In the genomic region with DNA sequence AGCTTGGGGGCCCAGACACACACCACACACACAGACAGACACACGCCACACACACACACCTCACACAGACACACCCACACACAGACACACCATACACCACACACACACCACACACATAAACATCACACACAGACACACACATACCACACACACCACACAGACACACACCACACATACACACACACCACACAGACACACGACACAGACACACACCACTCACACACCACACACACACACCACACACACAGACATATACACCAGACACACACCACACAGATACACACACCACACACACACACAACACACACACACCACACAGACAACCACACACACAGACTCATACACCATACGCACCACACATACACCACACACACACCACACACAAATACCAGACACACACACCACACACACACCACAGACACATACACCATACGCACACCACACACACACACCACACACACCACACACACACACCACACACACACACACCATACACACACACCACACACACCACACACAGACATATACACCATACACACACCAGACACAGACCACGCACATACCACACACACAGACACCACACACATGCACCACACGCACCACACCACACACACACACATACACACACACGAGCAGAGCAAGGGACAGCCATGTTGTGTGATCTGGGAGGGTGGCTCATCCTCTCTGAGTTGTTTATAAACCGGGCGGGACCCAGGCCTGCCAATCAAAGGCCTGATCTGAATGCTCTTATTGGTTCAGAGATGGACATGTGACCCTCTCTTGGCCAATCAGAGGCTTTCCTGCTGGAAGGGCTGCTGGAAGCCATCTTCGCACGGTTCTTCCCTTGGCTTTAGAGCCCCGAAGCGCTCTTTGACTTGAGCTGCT, we compare ENCODE assay signal across 1 cellular context.
TF ChIP-seq lines count a peak whose summit lies in the region.

No MANE protein-coding gene starts in this region.

TF ChIP-seq in K562, 482 proteins besides CTCF, POLR2A, EP300 and RAD21 (continued from another document):
- TF ChIP-seq, protein P1, sequence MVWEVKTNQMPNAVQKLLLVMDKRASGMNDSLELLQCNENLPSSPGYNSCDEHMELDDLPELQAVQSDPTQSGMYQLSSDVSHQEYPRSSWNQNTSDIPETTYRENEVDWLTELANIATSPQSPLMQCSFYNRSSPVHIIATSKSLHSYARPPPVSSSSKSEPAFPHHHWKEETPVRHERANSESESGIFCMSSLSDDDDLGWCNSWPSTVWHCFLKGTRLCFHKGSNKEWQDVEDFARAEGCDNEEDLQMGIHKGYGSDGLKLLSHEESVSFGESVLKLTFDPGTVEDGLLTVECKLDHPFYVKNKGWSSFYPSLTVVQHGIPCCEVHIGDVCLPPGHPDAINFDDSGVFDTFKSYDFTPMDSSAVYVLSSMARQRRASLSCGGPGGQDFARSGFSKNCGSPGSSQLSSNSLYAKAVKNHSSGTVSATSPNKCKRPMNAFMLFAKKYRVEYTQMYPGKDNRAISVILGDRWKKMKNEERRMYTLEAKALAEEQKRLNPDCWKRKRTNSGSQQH (CRISPR knock-in tag; IDR thresholded peaks at IDR 0.05), result peak; percentile 95
- TF ChIP-seq ZNF263 (CRISPR knock-in tag; IDR thresholded peaks at IDR 0.05; ENCODE audit: borderline replicate concordance) (no peak), PHB (CRISPR knock-in tag; IDR thresholded peaks at IDR 0.05) (no peak), LARP7 (IDR thresholded peaks at IDR 0.05) (peak; percentile 99), ARID2 (IDR thresholded peaks at IDR 0.05) (0 out of 2 replicates have a peak, but pooled peaks have one; percentile 30), MTA2 (IDR thresholded peaks at IDR 0.05; ENCODE audit: low read depth) (0 out of 2 replicates have a peak, but pooled peaks have one; percentile 18), CBX3 (IDR thresholded peaks at IDR 0.05; ENCODE audit: borderline replicate concordance in 1 of 2, low read length in 2 of 2) (peak in 1 of 2 experiments; percentile 84; a peak in 2 of 3 replicates), ZNF217 (CRISPR knock-in tag; IDR thresholded peaks at IDR 0.05) (no peak), BRD9 (IDR thresholded peaks at IDR 0.05; ENCODE audit: low read depth, partially characterized antibody) (peak; percentile 54), TAF7 (tag; IDR thresholded peaks at IDR 0.05) (peak; percentile 2; the same call in 1 of the 2 replicates), MTF1 (CRISPR knock-in tag; IDR thresholded peaks at IDR 0.05; ENCODE audit: borderline replicate concordance) (no peak), ZBTB8A (IDR thresholded peaks at IDR 0.05; ENCODE audit: partially characterized antibody) (no peak), SMARCA5 (IDR thresholded peaks at IDR 0.05) (peak; percentile 90), SPI1 (IDR thresholded peaks at IDR 0.05; ENCODE audit: borderline replicate concordance, low read depth, low read length) (no peak), MYC (IDR thresholded peaks at IDR 0.05; ENCODE audit: low read depth, low read length) (0 out of 2 replicates have a peak, but pooled peaks have one; percentile 34), MYC (CRISPR knock-in tag; IDR thresholded peaks at IDR 0.05; ENCODE audit: borderline replicate concordance, low read depth) (no peak), MYNN (IDR thresholded peaks at IDR 0.05) (no peak), MYNN (CRISPR knock-in tag; IDR thresholded peaks at IDR 0.05) (no peak)
- TF ChIP-seq, protein P2, sequence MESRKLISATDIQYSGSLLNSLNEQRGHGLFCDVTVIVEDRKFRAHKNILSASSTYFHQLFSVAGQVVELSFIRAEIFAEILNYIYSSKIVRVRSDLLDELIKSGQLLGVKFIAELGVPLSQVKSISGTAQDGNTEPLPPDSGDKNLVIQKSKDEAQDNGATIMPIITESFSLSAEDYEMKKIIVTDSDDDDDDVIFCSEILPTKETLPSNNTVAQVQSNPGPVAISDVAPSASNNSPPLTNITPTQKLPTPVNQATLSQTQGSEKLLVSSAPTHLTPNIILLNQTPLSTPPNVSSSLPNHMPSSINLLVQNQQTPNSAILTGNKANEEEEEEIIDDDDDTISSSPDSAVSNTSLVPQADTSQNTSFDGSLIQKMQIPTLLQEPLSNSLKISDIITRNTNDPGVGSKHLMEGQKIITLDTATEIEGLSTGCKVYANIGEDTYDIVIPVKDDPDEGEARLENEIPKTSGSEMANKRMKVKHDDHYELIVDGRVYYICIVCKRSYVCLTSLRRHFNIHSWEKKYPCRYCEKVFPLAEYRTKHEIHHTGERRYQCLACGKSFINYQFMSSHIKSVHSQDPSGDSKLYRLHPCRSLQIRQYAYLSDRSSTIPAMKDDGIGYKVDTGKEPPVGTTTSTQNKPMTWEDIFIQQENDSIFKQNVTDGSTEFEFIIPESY (CRISPR knock-in tag; IDR thresholded peaks at IDR 0.05), result no peak
- TF ChIP-seq, protein P3, sequence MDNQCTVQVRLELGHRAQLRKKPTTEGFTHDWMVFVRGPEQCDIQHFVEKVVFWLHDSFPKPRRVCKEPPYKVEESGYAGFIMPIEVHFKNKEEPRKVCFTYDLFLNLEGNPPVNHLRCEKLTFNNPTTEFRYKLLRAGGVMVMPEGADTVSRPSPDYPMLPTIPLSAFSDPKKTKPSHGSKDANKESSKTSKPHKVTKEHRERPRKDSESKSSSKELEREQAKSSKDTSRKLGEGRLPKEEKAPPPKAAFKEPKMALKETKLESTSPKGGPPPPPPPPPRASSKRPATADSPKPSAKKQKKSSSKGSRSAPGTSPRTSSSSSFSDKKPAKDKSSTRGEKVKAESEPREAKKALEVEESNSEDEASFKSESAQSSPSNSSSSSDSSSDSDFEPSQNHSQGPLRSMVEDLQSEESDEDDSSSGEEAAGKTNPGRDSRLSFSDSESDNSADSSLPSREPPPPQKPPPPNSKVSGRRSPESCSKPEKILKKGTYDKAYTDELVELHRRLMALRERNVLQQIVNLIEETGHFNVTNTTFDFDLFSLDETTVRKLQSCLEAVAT (IDR thresholded peaks at IDR 0.05), result peak; percentile 81 to 85; a peak in 3 of 4 replicates
- TF ChIP-seq, protein P4, sequence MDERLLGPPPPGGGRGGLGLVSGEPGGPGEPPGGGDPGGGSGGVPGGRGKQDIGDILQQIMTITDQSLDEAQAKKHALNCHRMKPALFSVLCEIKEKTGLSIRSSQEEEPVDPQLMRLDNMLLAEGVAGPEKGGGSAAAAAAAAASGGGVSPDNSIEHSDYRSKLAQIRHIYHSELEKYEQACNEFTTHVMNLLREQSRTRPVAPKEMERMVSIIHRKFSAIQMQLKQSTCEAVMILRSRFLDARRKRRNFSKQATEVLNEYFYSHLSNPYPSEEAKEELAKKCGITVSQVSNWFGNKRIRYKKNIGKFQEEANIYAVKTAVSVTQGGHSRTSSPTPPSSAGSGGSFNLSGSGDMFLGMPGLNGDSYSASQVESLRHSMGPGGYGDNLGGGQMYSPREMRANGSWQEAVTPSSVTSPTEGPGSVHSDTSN (CRISPR knock-in tag; IDR thresholded peaks at IDR 0.05; ENCODE audit: low read depth), result peak; percentile 78
- TF ChIP-seq, protein P4 (tag; conservative IDR thresholded peaks at IDR 0.05; ENCODE audit: low read depth), result peak; percentile 92
- TF ChIP-seq, protein P5, sequence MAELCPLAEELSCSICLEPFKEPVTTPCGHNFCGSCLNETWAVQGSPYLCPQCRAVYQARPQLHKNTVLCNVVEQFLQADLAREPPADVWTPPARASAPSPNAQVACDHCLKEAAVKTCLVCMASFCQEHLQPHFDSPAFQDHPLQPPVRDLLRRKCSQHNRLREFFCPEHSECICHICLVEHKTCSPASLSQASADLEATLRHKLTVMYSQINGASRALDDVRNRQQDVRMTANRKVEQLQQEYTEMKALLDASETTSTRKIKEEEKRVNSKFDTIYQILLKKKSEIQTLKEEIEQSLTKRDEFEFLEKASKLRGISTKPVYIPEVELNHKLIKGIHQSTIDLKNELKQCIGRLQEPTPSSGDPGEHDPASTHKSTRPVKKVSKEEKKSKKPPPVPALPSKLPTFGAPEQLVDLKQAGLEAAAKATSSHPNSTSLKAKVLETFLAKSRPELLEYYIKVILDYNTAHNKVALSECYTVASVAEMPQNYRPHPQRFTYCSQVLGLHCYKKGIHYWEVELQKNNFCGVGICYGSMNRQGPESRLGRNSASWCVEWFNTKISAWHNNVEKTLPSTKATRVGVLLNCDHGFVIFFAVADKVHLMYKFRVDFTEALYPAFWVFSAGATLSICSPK (IDR thresholded peaks at IDR 0.05; ENCODE audit: borderline replicate concordance), result peak; percentile 96; the same call in 1 of the 2 replicates
- TF ChIP-seq, protein P6, sequence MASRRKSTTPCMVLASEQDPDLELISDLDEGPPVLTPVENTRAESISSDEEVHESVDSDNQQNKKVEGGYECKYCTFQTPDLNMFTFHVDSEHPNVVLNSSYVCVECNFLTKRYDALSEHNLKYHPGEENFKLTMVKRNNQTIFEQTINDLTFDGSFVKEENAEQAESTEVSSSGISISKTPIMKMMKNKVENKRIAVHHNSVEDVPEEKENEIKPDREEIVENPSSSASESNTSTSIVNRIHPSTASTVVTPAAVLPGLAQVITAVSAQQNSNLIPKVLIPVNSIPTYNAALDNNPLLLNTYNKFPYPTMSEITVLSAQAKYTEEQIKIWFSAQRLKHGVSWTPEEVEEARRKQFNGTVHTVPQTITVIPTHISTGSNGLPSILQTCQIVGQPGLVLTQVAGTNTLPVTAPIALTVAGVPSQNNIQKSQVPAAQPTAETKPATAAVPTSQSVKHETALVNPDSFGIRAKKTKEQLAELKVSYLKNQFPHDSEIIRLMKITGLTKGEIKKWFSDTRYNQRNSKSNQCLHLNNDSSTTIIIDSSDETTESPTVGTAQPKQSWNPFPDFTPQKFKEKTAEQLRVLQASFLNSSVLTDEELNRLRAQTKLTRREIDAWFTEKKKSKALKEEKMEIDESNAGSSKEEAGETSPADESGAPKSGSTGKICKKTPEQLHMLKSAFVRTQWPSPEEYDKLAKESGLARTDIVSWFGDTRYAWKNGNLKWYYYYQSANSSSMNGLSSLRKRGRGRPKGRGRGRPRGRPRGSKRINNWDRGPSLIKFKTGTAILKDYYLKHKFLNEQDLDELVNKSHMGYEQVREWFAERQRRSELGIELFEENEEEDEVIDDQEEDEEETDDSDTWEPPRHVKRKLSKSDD (conservative IDR thresholded peaks at IDR 0.05; ENCODE audit: low read length), result no peak
